11 cellular contexts compared by ENCODE assay signal in the genomic region with DNA sequence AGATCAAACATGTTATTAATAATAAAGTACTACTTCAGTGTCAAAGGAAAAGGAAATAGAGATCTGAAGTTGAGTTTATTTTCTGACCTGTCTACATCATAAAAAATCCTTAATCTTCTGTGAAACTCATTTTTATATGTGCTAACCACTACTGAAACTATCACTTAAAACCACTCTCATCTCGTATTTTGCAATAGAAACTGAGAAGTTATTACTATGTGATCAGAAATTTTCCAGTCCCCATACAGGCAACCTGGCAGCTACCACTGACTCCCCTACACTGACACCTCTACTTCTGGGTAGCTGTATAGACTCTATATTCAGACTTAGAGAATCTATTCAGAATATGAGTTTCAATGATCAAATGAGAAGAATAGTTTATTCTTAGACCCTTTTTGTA. TPM values are rescaled to one million over a fixed set of nuclear protein-coding genes. Genes with fewer than 3 reads are reported as not detected.
DNase-seq lines count a peak whose midpoint lies in the region; ATAC-seq, FAIRE-seq and TF ChIP-seq lines count a peak whose summit lies in the region.
"Had no signal": no experiment of that assay in that cellular context is flagged by ENCODE, and none has a peak within 500 bp of the region (broad histone marks: within the 10 kb centered on the region; RNA-seq: fewer than 3 reads in every experiment).

No MANE protein-coding gene starts in this region.

- H3K23ac ChIP-seq in mesenchymal stem cell (ENCODE audit: low read length in 2 of 2): no peak overlapping the region

- H2BK5ac ChIP-seq in mesenchymal stem cell (ENCODE audit: low read depth, low read length, poor library complexity, severe bottlenecking): no peak overlapping the region

- no peak overlapping the region for H4K8ac ChIP-seq in mesenchymal stem cell (ENCODE audit: low read length)

- H3K4me1 ChIP-seq in KMS-11 (ENCODE audit: low read depth, poor library complexity, severe bottlenecking) (peaks cover 35% of the 10 kb centered on the region), heart right ventricle (peaks cover 0 to 79% (median 35%) of the 10 kb centered on the region in 9 donors), mesenchymal stem cell (ENCODE audit: control insufficient read depth, insufficient read depth, low read depth, low read length) (no peaks in the 10 kb centered on the region)

- peak; percentile 76 for ATAC-seq in HG02798 (IDR thresholded peaks at IDR 0.05; ENCODE audit: poor library complexity, unreplicated experiment)
- no peak for ATAC-seq in heart right ventricle
- ATAC-seq: naive thymus-derived CD8-positive, alpha-beta T cell had no signal

- H3K4me2 ChIP-seq in KMS-11 (peak overlapping the region; percentile 69), mesenchymal stem cell (ENCODE audit: low read length, poor library complexity, severe bottlenecking) (no peak overlapping the region)
- H3K4me2 ChIP-seq: hepatocyte had no signal

- FAIRE-seq in GM12891 (lab: Jason Lieb, UNC) (peak; percentile 77), GM19239 (lab: Jason Lieb, UNC) (peak; percentile 44)

- H3K18ac ChIP-seq in mesenchymal stem cell (ENCODE audit: low read depth in 1 of 2, low read length in 2 of 2): no peak overlapping the region

- H3K36me3 ChIP-seq in KMS-11 (ENCODE audit: insufficient read depth): no peaks in the 10 kb centered on the region
- no peaks in the 10 kb centered on the region for H3K36me3 ChIP-seq in heart right ventricle
- no peaks in the 10 kb centered on the region for H3K36me3 ChIP-seq in mesenchymal stem cell (ENCODE audit: control insufficient read depth in 1 of 2, insufficient read depth in 2 of 2, low read depth in 1 of 2, low read length in 2 of 2)

- H4K91ac ChIP-seq in mesenchymal stem cell (ENCODE audit: low read length): no peak overlapping the region

- DNase-seq in GM12891 (ENCODE audit: insufficient read length, low spot score) (no peak), GM19239 (ENCODE audit: insufficient read length, low spot score) (no peak), heart right ventricle (no peak), mesenchymal stem cell (no peak), T-helper 9 cell (no peak), kidney tubule cell (ENCODE audit: low spot score) (no peak)
- DNase-seq: activated CD8-positive, alpha-beta memory T cell treated with anti-CD3 and anti-CD28 coated beads for 24 hours; naive thymus-derived CD8-positive, alpha-beta T cell had no signal

- 76% methylated on average over 1 of the region's 1 CpG for WGBS in heart right ventricle, 2 donors
- WGBS in mesenchymal stem cell: 100% methylated on average over 1 of the region's 1 CpG

- no peaks in the 10 kb centered on the region for H3K79me2 ChIP-seq in KMS-11 (ENCODE audit: insufficient read depth, low read depth)

- H3K4ac ChIP-seq in mesenchymal stem cell (ENCODE audit: low read depth in 1 of 2, low read length in 2 of 2): no peak overlapping the region

- intact Hi-C loops in heart right ventricle (cut with DNase I): no loop called here

- H3K9me3 ChIP-seq in heart right ventricle (no peaks in the 10 kb centered on the region), mesenchymal stem cell (ENCODE audit: control insufficient read depth, low read length) (no peaks in the 10 kb centered on the region)

- H3K27ac ChIP-seq in KMS-11: peak overlapping the region; percentile 17; the same call in 1 of the 2 replicates
- H3K27ac ChIP-seq in heart right ventricle: no peak overlapping the region
- no peak overlapping the region for H3K27ac ChIP-seq in mesenchymal stem cell (ENCODE audit: low read length, poor library complexity, severe bottlenecking)
- H3K27ac ChIP-seq: hepatocyte had no signal

- TF ChIP-seq POLR2A in GM12891 (IDR thresholded peaks at IDR 0.05; ENCODE audit: low read depth, low read length): no peak

- H3K9ac ChIP-seq in KMS-11: no peak overlapping the region
- no peak overlapping the region for H3K9ac ChIP-seq in mesenchymal stem cell (ENCODE audit: low read length)

- no peak overlapping the region for H2AFZ ChIP-seq in KMS-11 (ENCODE audit: low read depth)
- H2AFZ ChIP-seq in mesenchymal stem cell (ENCODE audit: low read depth, low read length): no peak overlapping the region
- H2AFZ ChIP-seq: hepatocyte had no signal

- TF ChIP-seq CTCF in KMS-11 (conservative IDR thresholded peaks at IDR 0.05; ENCODE audit: low read depth, low read length) (no peak), heart right ventricle (IDR thresholded peaks at IDR 0.05) (no peak)

- peaks cover 58% of the 10 kb centered on the region for H3K27me3 ChIP-seq in KMS-11 (ENCODE audit: insufficient read depth, low read depth)
- no peaks in the 10 kb centered on the region for H3K27me3 ChIP-seq in heart right ventricle
- H3K27me3 ChIP-seq in mesenchymal stem cell (ENCODE audit: control insufficient read depth in 1 of 2, insufficient read depth in 1 of 2, low read length in 2 of 2): no peaks in the 10 kb centered on the region
- H3K27me3 ChIP-seq: hepatocyte had no signal

- H3K14ac ChIP-seq in mesenchymal stem cell (ENCODE audit: low read length in 2 of 2): no peak overlapping the region

- no peak overlapping the region for H2AK5ac ChIP-seq in mesenchymal stem cell (ENCODE audit: low read length, severe bottlenecking)

- H3K79me1 ChIP-seq in mesenchymal stem cell (replicated peaks; ENCODE audit: low read length, poor library complexity, severe bottlenecking): peaks cover 9% of the 10 kb centered on the region

- H2BK15ac ChIP-seq in mesenchymal stem cell (ENCODE audit: low read depth, poor library complexity, severe bottlenecking): no peak overlapping the region

- no peak overlapping the region for H2BK12ac ChIP-seq in mesenchymal stem cell (ENCODE audit: low read length in 2 of 2)

- H4K20me1 ChIP-seq in KMS-11 (ENCODE audit: insufficient read depth): no peaks in the 10 kb centered on the region

- H2BK120ac ChIP-seq in mesenchymal stem cell (ENCODE audit: low read depth, low read length): no peak overlapping the region

- H3K4me3 ChIP-seq in KMS-11 (IDR thresholded peaks at IDR 0.05; ENCODE audit: insufficient read depth, low read depth, low read length) (no peak overlapping the region), heart right ventricle (no peak overlapping the region), mesenchymal stem cell (ENCODE audit: insufficient read depth in 1 of 2, low read depth in 1 of 2, low read length in 2 of 2) (no peak overlapping the region)
- H3K4me3 ChIP-seq: hepatocyte had no signal

TF ChIP-seq in GM12891, 5 proteins besides CTCF, POLR2A, EP300 and RAD21:
- TF ChIP-seq PAX5 (IDR thresholded peaks at IDR 0.05; ENCODE audit: insufficient read depth, low read length, severe bottlenecking) (no peak), TAF1 (IDR thresholded peaks at IDR 0.05; ENCODE audit: low read depth, low read length) (no peak), POLR2AphosphoS5 (IDR thresholded peaks at IDR 0.05; ENCODE audit: low read depth, low read length) (no peak), POU2F2 (IDR thresholded peaks at IDR 0.05; ENCODE audit: low read depth, low read length) (no peak), SPI1 (IDR thresholded peaks at IDR 0.05; ENCODE audit: low read depth, low read length) (no peak)

RNA-seq across cellular contexts. Expression of a gene that starts 8.3 kb away (rescaled TPM):
- 28.1 TPM for polyA plus RNA-seq in GM12891 (2012; ENCODE audit: low read depth, missing spikeins)
- total RNA-seq in heart right ventricle: 10 to 100 TPM; 25.5 to 43.2 (median 39.0) TPM
- 10 to 100 TPM in 1 of 2 donors, 1 to 10 TPM in 1; 9.3 to 14.0 TPM for polyA plus RNA-seq in heart right ventricle
- polyA plus RNA-seq in mesenchymal stem cell (2013, experiment 1 of 2): 73.3 TPM
- polyA plus RNA-seq in mesenchymal stem cell (2013, experiment 2 of 2): 72.7 TPM
